Comparison of ENCODE assay signal across 8 cellular contexts in the genomic region with DNA sequence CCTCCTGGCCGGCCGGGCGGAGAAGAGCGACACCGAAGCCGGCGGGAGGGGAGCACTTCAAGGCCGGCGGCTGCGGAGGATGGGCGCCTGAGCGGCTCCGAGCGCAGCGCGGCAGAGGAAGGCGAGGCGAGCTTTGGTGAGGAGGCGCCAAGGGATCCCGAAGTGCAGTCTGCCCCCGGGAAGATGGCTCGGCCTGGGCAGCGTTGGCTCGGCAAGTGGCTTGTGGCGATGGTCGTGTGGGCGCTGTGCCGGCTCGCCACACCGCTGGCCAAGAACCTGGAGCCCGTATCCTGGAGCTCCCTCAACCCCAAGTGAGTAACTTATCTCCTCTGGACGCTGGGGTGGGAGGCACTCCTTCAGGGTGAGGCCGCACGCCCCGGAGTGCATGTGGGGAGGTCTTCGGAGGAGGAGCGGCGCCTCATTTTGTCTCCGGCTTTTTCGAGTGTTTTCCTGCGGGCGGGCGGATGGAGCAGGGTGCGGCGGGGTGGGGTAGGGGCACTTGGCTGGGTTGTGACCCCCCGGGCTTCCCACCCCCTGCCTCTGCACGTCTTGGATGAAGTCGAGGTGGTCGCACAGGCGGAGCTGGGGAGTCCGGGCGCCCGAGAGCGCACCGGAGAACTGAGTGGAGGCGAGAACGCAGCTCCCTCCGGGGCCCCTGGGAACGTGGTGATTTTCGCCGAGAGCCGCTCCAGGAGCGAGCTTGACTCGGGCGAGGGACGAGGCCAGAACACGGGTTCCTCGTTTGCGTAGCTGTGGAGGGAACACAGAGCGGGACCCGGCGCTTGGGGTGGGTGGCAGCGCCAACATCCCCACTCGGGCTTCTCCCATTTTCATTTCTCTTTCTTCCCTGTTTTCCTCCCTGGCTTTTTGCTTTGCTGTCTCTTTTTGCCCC. TPM values are rescaled to one million over a fixed set of nuclear protein-coding genes. Genes with fewer than 3 reads are reported as not detected.
DNase-seq lines count a peak whose midpoint lies in the region; ATAC-seq, FAIRE-seq and TF ChIP-seq lines count a peak whose summit lies in the region.

No MANE protein-coding gene starts in this region.

- BruUV-seq in Caco-2 (replicated peaks; lab: Mats Ljungman, UMichigan) (no TSS peak), GM12878 (replicated peaks; lab: Mats Ljungman, UMichigan) (no TSS peak)

- in situ Hi-C loops in GM12878 (cut with MboI): loop anchor here (5.0 to 10.0 kb wide), 3 partner anchors 387 to 555 kb away; no protein-coding TSS in a partner anchor

- H3K36me3 Mint-ChIP-seq in Caco-2 (ENCODE audit: insufficient read depth, unreplicated experiment): no peaks in the 10 kb centered on the region

- FAIRE-seq in GM12878 (lab: Jason Lieb, UNC): no peak

- RAD21 ChIA-PET in GM12878 (lab: Charles Lee; ENCODE audit: unreplicated experiment): interaction anchor here (1.0 to 1.3 kb wide), 2 partner anchors 8 to 199 kb away, joined by 3 to 5 read pairs; no protein-coding TSS in a partner anchor

- H3K4me1 ChIP-seq in Caco-2 (no peaks in the 10 kb centered on the region), GM12878 (ENCODE audit: control insufficient read depth, insufficient read depth, low read length) (no peaks in the 10 kb centered on the region)

- no peaks in the 10 kb centered on the region for H3K9me3 Mint-ChIP-seq in Caco-2 (ENCODE audit: unreplicated experiment)

- H3K27me3 ChIP-seq in Caco-2 (replicated peaks; ENCODE audit: control insufficient read depth, insufficient read depth, low read length) (no peaks in the 10 kb centered on the region), MG63 (no peaks in the 10 kb centered on the region), GM12878 (replicated peaks in 1 of 2; ENCODE audit: control insufficient read depth in 2 of 2, insufficient read depth in 2 of 2, low read length in 1 of 2) (peaks cover 0 to 1% of the 10 kb centered on the region in 2 experiments; a peak in 2 of 4 replicates)

- TF ChIP-seq POLR2A in GM12878 (IDR thresholded peaks at IDR 0.05; ENCODE audit: low read depth, low read length): no peak

- H3K27ac ChIP-seq in GM12878 (ENCODE audit: control insufficient read depth, insufficient read depth): no peak overlapping the region

- ATAC-seq in GM12878: peak; percentile 27
- no peak for ATAC-seq in HG03432 (IDR thresholded peaks at IDR 0.05; ENCODE audit: unreplicated experiment)
- ATAC-seq in GM18909 (IDR thresholded peaks at IDR 0.05; ENCODE audit: poor library complexity, unreplicated experiment): no peak

- H3K27me3 Mint-ChIP-seq in Caco-2 (ENCODE audit: insufficient read depth, unreplicated experiment): no peaks in the 10 kb centered on the region

- no peaks in the 10 kb centered on the region for H3K9me3 ChIP-seq in Caco-2
- H3K9me3 ChIP-seq in MG63: no peaks in the 10 kb centered on the region
- no peaks in the 10 kb centered on the region; the same call in 2 of the 3 replicates for H3K9me3 ChIP-seq in GM12878 (replicated peaks; ENCODE audit: control insufficient read depth, insufficient read depth, low read length)

- CTCF ChIA-PET in Caco-2 (lab: Charles Lee) (interaction anchor here (1.1 to 2.5 kb wide), 5 partner anchors 64 to 557 kb away, joined by 3 to 31 read pairs (median 5); no protein-coding TSS in a partner anchor), GM12878 (lab: Yijun Ruan, JAX) (interaction anchor here (1.0 to 3.3 kb wide), 6 partner anchors 32 to 557 kb away, joined by 3 to 34 read pairs (median 8); no protein-coding TSS in a partner anchor)

- no peaks in the 10 kb centered on the region for H3K79me2 ChIP-seq in GM12878 (ENCODE audit: control insufficient read depth, insufficient read depth, low read length)

- no peak overlapping the region for H3K9ac ChIP-seq in GM12878 (ENCODE audit: control insufficient read depth, insufficient read depth, low read length)

- H4K20me1 ChIP-seq in GM12878 (ENCODE audit: control insufficient read depth, insufficient read depth): no peaks in the 10 kb centered on the region; the same call in 1 of the 2 replicates

- WGBS in GM12878 (ENCODE audit: insufficient coverage, insufficient replicate concordance, low lambda C conversion rate, missing lambda C conversion rate): 31% methylated on average over 63 of the region's 74 CpGs

- TF ChIP-seq RAD21 in GM12878 (IDR thresholded peaks at IDR 0.05; ENCODE audit: insufficient read depth, low read depth, low read length): no peak

- no peaks in the 10 kb centered on the region for H3K4me1 Mint-ChIP-seq in Caco-2 (ENCODE audit: low read depth, unreplicated experiment)

- POLR2A ChIA-PET in Caco-2 (lab: Charles Lee) (interaction anchor here (0.6 kb wide), 1 partner anchor 394 kb away, joined by 4 read pairs; no protein-coding TSS in a partner anchor), GM12878 (lab: Charles Lee) (no interaction called here)

- intact Hi-C loops in Caco-2 (cut with micrococcal nuclease; ENCODE audit: unreplicated experiment) (loop anchor here (5.0 kb wide), 2 partner anchors 67 to 327 kb away; no protein-coding TSS in a partner anchor), GM12878 (cut with micrococcal nuclease; ENCODE audit: unreplicated experiment) (loop anchor here (5.0 to 10.0 kb wide), 3 partner anchors 295 to 557 kb away; no protein-coding TSS in a partner anchor)

- H3K4me3 Mint-ChIP-seq in Caco-2 (ENCODE audit: unreplicated experiment): peak overlapping the region; percentile 83

- no peak overlapping the region for H3K27ac Mint-ChIP-seq in Caco-2 (ENCODE audit: unreplicated experiment)

- H3K36me3 ChIP-seq in Caco-2 (ENCODE audit: control insufficient read depth, insufficient read depth, low read length) (no peaks in the 10 kb centered on the region), MG63 (no peaks in the 10 kb centered on the region), GM12878 (ENCODE audit: control insufficient read depth in 2 of 2, insufficient read depth in 2 of 2, low read length in 1 of 2) (no peaks in the 10 kb centered on the region)

- TF ChIP-seq EP300 in GM12878 (IDR thresholded peaks at IDR 0.05; ENCODE audit: borderline replicate concordance in 1 of 2, control insufficient read depth in 1 of 2, low read depth in 2 of 2, low read length in 2 of 2): no peak

- no peak overlapping the region for H2AFZ ChIP-seq in GM12878 (ENCODE audit: control insufficient read depth, low read depth, low read length)

- TF ChIP-seq CTCF in Caco-2 (IDR thresholded peaks at IDR 0.05; ENCODE audit: insufficient read depth in 1 of 2, low read depth in 1 of 2, low read length in 1 of 2, severe bottlenecking in 1 of 2, unreplicated experiment in 1 of 2): no peak
- TF ChIP-seq CTCF in GM12878 (IDR thresholded peaks at IDR 0.05 in 2 of 3, conservative IDR thresholded peaks at IDR 0.05 in 1 of 3; ENCODE audit: control insufficient read depth in 2 of 3, extremely low read depth in 1 of 3, insufficient read depth in 1 of 3, low read depth in 3 of 3, low read length in 3 of 3): no peak

- DNase-seq in Caco-2 (no peak), MG63 (peak; percentile 29), GM12878 (ENCODE audit: low read depth, low spot score) (no peak), iris pigment epithelial cell (ENCODE audit: low read depth) (peak; percentile 56), C1 segment of cervical spinal cord (lab: John Stamatoyannopoulos, UW) (no peak)
- peak; percentile 4 for DNase-seq in stimulated activated CD4-positive, alpha-beta T cell treated with anti-CD3 and anti-CD28 coated beads, Interleukin-4, amount 100 ng/mL, for 24 hours

- SMC1A ChIA-PET in GM12878 (lab: Charles Lee; ENCODE audit: uncharacterized antibody, unreplicated experiment): no interaction called here

- H3K4me2 ChIP-seq in GM12878 (ENCODE audit: control insufficient read depth, insufficient read depth): peak overlapping the region; percentile 24

- H3K4me3 ChIP-seq in Caco-2 (ENCODE audit: low read depth, low read length) (peak overlapping the region; percentile 70), MG63 (peak overlapping the region; percentile 71), GM12878 (peak overlapping the region; percentile 55)

TF ChIP-seq in GM12878, 131 proteins besides CTCF, POLR2A, EP300 and RAD21 (continues in another document):
- TF ChIP-seq CREM (IDR thresholded peaks at IDR 0.05; ENCODE audit: low read depth) (no peak), FOXK2 (IDR thresholded peaks at IDR 0.05) (no peak)
- TF ChIP-seq, protein P1, sequence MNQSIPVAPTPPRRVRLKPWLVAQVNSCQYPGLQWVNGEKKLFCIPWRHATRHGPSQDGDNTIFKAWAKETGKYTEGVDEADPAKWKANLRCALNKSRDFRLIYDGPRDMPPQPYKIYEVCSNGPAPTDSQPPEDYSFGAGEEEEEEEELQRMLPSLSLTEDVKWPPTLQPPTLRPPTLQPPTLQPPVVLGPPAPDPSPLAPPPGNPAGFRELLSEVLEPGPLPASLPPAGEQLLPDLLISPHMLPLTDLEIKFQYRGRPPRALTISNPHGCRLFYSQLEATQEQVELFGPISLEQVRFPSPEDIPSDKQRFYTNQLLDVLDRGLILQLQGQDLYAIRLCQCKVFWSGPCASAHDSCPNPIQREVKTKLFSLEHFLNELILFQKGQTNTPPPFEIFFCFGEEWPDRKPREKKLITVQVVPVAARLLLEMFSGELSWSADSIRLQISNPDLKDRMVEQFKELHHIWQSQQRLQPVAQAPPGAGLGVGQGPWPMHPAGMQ (IDR thresholded peaks at IDR 0.05; ENCODE audit: borderline replicate concordance): no peak

RNA-seq across cellular contexts. Expression of gene EFNB1, which starts 1.0 kb away (rescaled TPM):
- 5.7 and 7.0 TPM in 2 replicates for total RNA-seq in Caco-2 (2022)
- total RNA-seq in MG63 (2014; rRNA removed; shearing (Covaris generic); ENCODE audit: low replicate concordance): 19.1 and 49.6 TPM in 2 replicates
- 0.52 and 0.61 TPM in 2 replicates for total RNA-seq in GM12878 (2013; cell fraction: nucleolus; rRNA removed)
- 0.71 and 0.79 TPM in 2 replicates for total RNA-seq in GM12878 (2014; rRNA removed)
- total RNA-seq in GM12878 (2014; rRNA removed; fragmentation: Illumina TruSeq; extraction: Trizol): 0.22 and 0.28 TPM in 2 replicates
- 0.80 and 1.0 TPM in 2 replicates for total RNA-seq in GM12878 (2021)
- 0.18 TPM for polyA plus RNA-seq in GM12878 (2011; ENCODE audit: low read depth)
- 0.32 and 0.81 TPM in 2 replicates for polyA plus RNA-seq in GM12878 (2011; rRNA removed)
- 1.2 and 2.0 TPM in 2 replicates for polyA plus RNA-seq in GM12878 (2011; cell fraction: cytosol; rRNA removed)
- 0.91 and 1.0 TPM in 2 replicates for polyA plus RNA-seq in GM12878 (2011; cell fraction: nucleus; rRNA removed)
- 0.74 and 0.80 TPM in 2 replicates for polyA plus RNA-seq in GM12878 (2012)
- 0.08 and 0.28 TPM in 2 replicates for polyA plus RNA-seq in GM12878 (2014; fragmentation: Illumina TruSeq; extraction: Trizol)
- under 1 TPM in 1 of 2 experiments, not detected in 1; 0.02 TPM for polyA plus RNA-seq in GM12878 (2014; fragmentation: Nextera tagmentation; extraction: Ambion mirVana)
- polyA plus RNA-seq in GM12878 (2014; rRNA removed): 0.72 and 1.00 TPM in 2 replicates
- polyA plus RNA-seq in GM12878 (2016; fragmentation: Nextera tagmentation; extraction: Ambion mirVana): under 1 TPM; 0.91 to 0.92 TPM
- 0.66 and 1.1 TPM in 2 replicates for polyA minus RNA-seq in GM12878 (2011; rRNA and poly(A)+ RNA removed)
- 0.40 and 0.94 TPM in 2 replicates for polyA minus RNA-seq in GM12878 (2011; cell fraction: cytosol; rRNA and poly(A)+ RNA removed)
- 0.60 and 0.67 TPM in 2 replicates for polyA minus RNA-seq in GM12878 (2011; cell fraction: nucleus; rRNA and poly(A)+ RNA removed)

Comparison
In these comparisons a context has a peak if more than half of its experiments do, and no peak if none do; other contexts are left out.
1. DNase-seq: peak in MG63 (single experiment), iris pigment epithelial cell (single experiment) and stimulated activated CD4-positive, alpha-beta T cell treated with anti-CD3 and anti-CD28 coated beads, Interleukin-4, amount 100 ng/mL, for 24 hours (single experiment); none in Caco-2 (0 of 2), GM12878 (single experiment) and C1 segment of cervical spinal cord (0 of 14).
2. Peak in every context shown above with its lines, with median percentiles within 50 percentile points of each other: H3K4me3 ChIP-seq.